In genomic region chr3:99384596-99384995, GRCh38 we compare ENCODE assay signal across 12 cellular contexts.
"Had no signal": no experiment of that assay in that cellular context is flagged by ENCODE, and none has a peak within 500 bp of the region (broad histone marks: within the 10 kb centered on the region; RNA-seq: fewer than 3 reads in every experiment).

No MANE protein-coding gene starts in this region.

- H3K9ac ChIP-seq: neural progenitor cell had no signal

- H3K9me3 ChIP-seq: adrenal gland, colonic mucosa, right atrium auricular region had no signal

- H2AFZ ChIP-seq: hepatocyte, neural progenitor cell had no signal

- DNase-seq: activated naive CD4-positive, alpha-beta T cell treated with anti-CD3 and anti-CD28 coated beads, Interleukin-2, amount 50 U/mL, for 16 hours; adrenal gland; colonic mucosa; effector CD4-positive, alpha-beta T cell; kidney glomerular epithelial cell; posterior cingulate gyrus; small intestine; T-helper 17 cell had no signal

- H3K4me1 ChIP-seq: adrenal gland, colonic mucosa, neural progenitor cell, right atrium auricular region, tibial nerve had no signal

- H3K4me2 ChIP-seq: hepatocyte, neural progenitor cell had no signal

- H3K27ac ChIP-seq: adrenal gland, colonic mucosa, hepatocyte, neural progenitor cell, right atrium auricular region, tibial nerve had no signal

- FAIRE-seq: small intestine had no signal

- H3K36me3 ChIP-seq: adrenal gland, colonic mucosa, neural progenitor cell, right atrium auricular region, tibial nerve had no signal

- H3K79me2 ChIP-seq: hepatocyte had no signal

- H3K27me3 ChIP-seq: adrenal gland, colonic mucosa, hepatocyte, neural progenitor cell, right atrium auricular region, tibial nerve had no signal

- H3K4me3 ChIP-seq: adrenal gland, colonic mucosa, hepatocyte, neural progenitor cell, right atrium auricular region, tibial nerve had no signal
